1 cellular context compared by ENCODE assay signal in the genomic region with DNA sequence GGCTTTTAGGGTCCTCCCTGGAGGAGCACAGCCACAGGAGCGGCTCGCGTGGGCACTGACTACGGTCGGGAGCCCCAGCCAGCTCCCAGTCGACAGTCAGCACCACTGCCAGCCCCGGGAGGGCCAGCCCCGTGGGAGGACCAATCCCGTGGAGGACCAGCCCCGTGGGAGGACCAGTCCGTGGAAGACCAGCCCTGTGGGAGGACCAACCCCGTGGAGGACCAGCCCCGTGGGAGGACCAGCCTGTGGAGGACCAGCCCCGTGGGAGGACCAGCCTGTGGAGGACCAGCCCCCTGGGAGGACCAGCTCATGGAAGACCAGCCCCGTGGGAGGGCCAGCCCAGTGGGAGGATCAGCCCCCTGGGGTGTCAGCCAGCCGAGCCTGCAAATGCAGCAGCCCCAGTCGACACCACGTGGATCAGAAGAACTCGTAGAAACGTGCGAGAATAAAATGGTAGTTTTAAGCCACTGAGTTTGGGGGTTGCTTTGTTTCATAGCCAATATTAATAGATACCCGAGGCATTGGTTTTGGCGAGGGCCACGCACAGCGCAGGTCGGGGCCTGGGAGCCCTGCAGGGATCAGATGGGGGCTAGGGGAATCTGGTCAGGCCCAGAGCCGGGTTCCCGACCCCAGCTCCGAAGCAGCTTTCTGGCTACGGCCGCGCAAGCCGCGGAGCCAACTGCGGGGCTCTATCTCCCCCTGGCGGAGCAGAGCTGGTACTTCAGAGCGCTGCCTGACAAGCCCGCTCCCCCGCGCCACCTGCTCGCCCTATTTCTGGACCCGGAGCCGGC.
TF ChIP-seq lines count a peak whose summit lies in the region.

No MANE protein-coding gene starts in this region.

TF ChIP-seq in K562, 482 proteins besides CTCF, POLR2A, EP300 and RAD21 (continued from another document):
- TF ChIP-seq, protein P1, sequence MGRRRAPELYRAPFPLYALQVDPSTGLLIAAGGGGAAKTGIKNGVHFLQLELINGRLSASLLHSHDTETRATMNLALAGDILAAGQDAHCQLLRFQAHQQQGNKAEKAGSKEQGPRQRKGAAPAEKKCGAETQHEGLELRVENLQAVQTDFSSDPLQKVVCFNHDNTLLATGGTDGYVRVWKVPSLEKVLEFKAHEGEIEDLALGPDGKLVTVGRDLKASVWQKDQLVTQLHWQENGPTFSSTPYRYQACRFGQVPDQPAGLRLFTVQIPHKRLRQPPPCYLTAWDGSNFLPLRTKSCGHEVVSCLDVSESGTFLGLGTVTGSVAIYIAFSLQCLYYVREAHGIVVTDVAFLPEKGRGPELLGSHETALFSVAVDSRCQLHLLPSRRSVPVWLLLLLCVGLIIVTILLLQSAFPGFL (CRISPR knock-in tag; IDR thresholded peaks at IDR 0.05) = no peak
- 0 out of 2 replicates have a peak, but pooled peaks have one; percentile 4 for TF ChIP-seq CBFA2T3 (IDR thresholded peaks at IDR 0.05)
- peak in 1 of 3 experiments; percentile 10 for TF ChIP-seq YY1 (IDR thresholded peaks at IDR 0.05; ENCODE audit: borderline replicate concordance in 1 of 3, control insufficient read depth in 1 of 3, extremely low read depth in 1 of 3, insufficient read depth in 3 of 3, insufficient read length in 1 of 3, insufficient replicate concordance in 2 of 3, low read depth in 1 of 3, low read length in 2 of 3)
- peak; percentile 15 for TF ChIP-seq CTCFL (IDR thresholded peaks at IDR 0.05; ENCODE audit: borderline replicate concordance, insufficient read depth, low read depth, low read length, poor library complexity, severe bottlenecking)
- TF ChIP-seq ATF6 (CRISPR knock-in tag; IDR thresholded peaks at IDR 0.05) = no peak
- TF ChIP-seq TEAD4 (IDR thresholded peaks at IDR 0.05; ENCODE audit: low read length) = no peak
- no peak for TF ChIP-seq TEAD4 (CRISPR knock-in tag; IDR thresholded peaks at IDR 0.05; ENCODE audit: borderline replicate concordance)
- TF ChIP-seq TBL1XR1 (IDR thresholded peaks at IDR 0.05; ENCODE audit: low read length in 2 of 2) = no peak
- TF ChIP-seq ATF4 (CRISPR knock-in tag; IDR thresholded peaks at IDR 0.05) = no peak
- no peak for TF ChIP-seq SIRT6 (IDR thresholded peaks at IDR 0.05; ENCODE audit: low read depth, low read length)
- TF ChIP-seq HLTF (IDR thresholded peaks at IDR 0.05) = no peak
- 0 out of 4 replicates have a peak, but pooled peaks of 1 of the 2 experiments have one; percentile 44 for TF ChIP-seq MAZ (CRISPR knock-in tag; conservative IDR thresholded peaks at IDR 0.05 in 1 of 2, IDR thresholded peaks at IDR 0.05 in 1 of 2)
- peak; percentile 85 for TF ChIP-seq RB1 (IDR thresholded peaks at IDR 0.05; ENCODE audit: low read depth)
- 0 out of 4 replicates have a peak, but pooled peaks of 1 of the 2 experiments have one; percentile 32 for TF ChIP-seq MNT (conservative IDR thresholded peaks at IDR 0.05)
- no peak for TF ChIP-seq PBX2 (CRISPR knock-in tag; IDR thresholded peaks at IDR 0.05; ENCODE audit: low read depth)
- no peak for TF ChIP-seq PBX2 (tag; conservative IDR thresholded peaks at IDR 0.05; ENCODE audit: low read depth)
- no peak for TF ChIP-seq MBD2 (IDR thresholded peaks at IDR 0.05; ENCODE audit: borderline replicate concordance, low read depth)
- no peak for TF ChIP-seq KLF13 (tag; IDR thresholded peaks at IDR 0.05; ENCODE audit: borderline replicate concordance, low read depth)
- no peak for TF ChIP-seq CGGBP1 (CRISPR knock-in tag; IDR thresholded peaks at IDR 0.05)
- no peak for TF ChIP-seq NCOR1 (IDR thresholded peaks at IDR 0.05)
- TF ChIP-seq ZNF134 (CRISPR knock-in tag; conservative IDR thresholded peaks at IDR 0.05) = no peak
- no peak for TF ChIP-seq IRF2 (CRISPR knock-in tag; IDR thresholded peaks at IDR 0.05)
- TF ChIP-seq HMG20A (CRISPR knock-in tag; conservative IDR thresholded peaks at IDR 0.05) = no peak
- TF ChIP-seq ZNF431 (CRISPR knock-in tag; IDR thresholded peaks at IDR 0.05) = no peak
- 0 out of 2 replicates have a peak, but pooled peaks have one; percentile 5 for TF ChIP-seq JUND (IDR thresholded peaks at IDR 0.05; ENCODE audit: borderline replicate concordance, low read depth, low read length)
- TF ChIP-seq JUND (tag; IDR thresholded peaks at IDR 0.05; ENCODE audit: borderline replicate concordance, low read depth, low read length) = no peak
- TF ChIP-seq ELF1 (tag; IDR thresholded peaks at IDR 0.05) = no peak
- TF ChIP-seq KLF1 (tag; IDR thresholded peaks at IDR 0.05) = no peak
- no peak for TF ChIP-seq XRCC3 (IDR thresholded peaks at IDR 0.05)
- TF ChIP-seq BHLHE40 (IDR thresholded peaks at IDR 0.05; ENCODE audit: low read length) = 0 out of 2 replicates have a peak, but pooled peaks have one; percentile 9
- TF ChIP-seq HNRNPK (IDR thresholded peaks at IDR 0.05; ENCODE audit: low read depth, low read length, poor library complexity, severe bottlenecking) = no peak
- TF ChIP-seq ZNF121 (CRISPR knock-in tag; conservative IDR thresholded peaks at IDR 0.05) = no peak
- TF ChIP-seq HBP1 (CRISPR knock-in tag; IDR thresholded peaks at IDR 0.05) = no peak
- TF ChIP-seq WHSC1 (IDR thresholded peaks at IDR 0.05; ENCODE audit: low read length) = no peak
- TF ChIP-seq MYBL2 (IDR thresholded peaks at IDR 0.05; ENCODE audit: low read depth) = no peak
- TF ChIP-seq MYBL2 (CRISPR knock-in tag; IDR thresholded peaks at IDR 0.05; ENCODE audit: borderline replicate concordance) = no peak
- TF ChIP-seq MXI1 (IDR thresholded peaks at IDR 0.05; ENCODE audit: low read depth, low read length) = no peak
- TF ChIP-seq, protein P2, sequence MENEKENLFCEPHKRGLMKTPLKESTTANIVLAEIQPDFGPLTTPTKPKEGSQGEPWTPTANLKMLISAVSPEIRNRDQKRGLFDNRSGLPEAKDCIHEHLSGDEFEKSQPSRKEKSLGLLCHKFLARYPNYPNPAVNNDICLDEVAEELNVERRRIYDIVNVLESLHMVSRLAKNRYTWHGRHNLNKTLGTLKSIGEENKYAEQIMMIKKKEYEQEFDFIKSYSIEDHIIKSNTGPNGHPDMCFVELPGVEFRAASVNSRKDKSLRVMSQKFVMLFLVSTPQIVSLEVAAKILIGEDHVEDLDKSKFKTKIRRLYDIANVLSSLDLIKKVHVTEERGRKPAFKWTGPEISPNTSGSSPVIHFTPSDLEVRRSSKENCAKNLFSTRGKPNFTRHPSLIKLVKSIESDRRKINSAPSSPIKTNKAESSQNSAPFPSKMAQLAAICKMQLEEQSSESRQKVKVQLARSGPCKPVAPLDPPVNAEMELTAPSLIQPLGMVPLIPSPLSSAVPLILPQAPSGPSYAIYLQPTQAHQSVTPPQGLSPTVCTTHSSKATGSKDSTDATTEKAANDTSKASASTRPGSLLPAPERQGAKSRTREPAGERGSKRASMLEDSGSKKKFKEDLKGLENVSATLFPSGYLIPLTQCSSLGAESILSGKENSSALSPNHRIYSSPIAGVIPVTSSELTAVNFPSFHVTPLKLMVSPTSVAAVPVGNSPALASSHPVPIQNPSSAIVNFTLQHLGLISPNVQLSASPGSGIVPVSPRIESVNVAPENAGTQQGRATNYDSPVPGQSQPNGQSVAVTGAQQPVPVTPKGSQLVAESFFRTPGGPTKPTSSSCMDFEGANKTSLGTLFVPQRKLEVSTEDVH (IDR thresholded peaks at IDR 0.05; ENCODE audit: low read depth, partially characterized antibody) = no peak
